In the genomic region with DNA sequence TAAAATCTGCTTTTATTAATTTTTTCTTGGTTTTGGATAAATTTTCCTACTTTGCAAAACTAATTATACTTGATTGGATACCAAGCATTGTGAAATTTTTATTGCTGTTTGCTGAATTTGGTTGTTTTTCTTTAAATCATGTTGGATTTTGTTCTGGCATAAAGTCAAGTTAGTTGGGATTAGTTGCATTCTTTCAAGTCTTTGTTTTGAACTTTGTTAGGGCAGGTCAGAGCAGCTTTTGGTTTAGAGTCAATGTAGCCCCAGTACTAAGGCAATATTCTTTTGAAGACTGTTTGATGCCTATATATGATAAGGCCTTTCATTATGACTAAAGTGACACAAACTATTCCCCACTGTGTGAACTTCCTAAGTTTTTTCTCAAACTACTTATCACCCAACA, we compare ENCODE assay signal across 16 cellular contexts.
DNase-seq lines count a peak whose midpoint lies in the region; ATAC-seq, FAIRE-seq and TF ChIP-seq lines count a peak whose summit lies in the region.
"Had no signal": no experiment of that assay in that cellular context is flagged by ENCODE, and none has a peak within 500 bp of the region (broad histone marks: within the 10 kb centered on the region; RNA-seq: fewer than 3 reads in every experiment).

No MANE protein-coding gene starts in this region.

- H3K27me3 ChIP-seq in bronchial epithelial cell (ENCODE audit: control insufficient read depth, insufficient read depth, low read length) = no peaks in the 10 kb centered on the region
- H3K27me3 ChIP-seq: BE2C had no signal

- H3K4me3 ChIP-seq in bronchial epithelial cell (ENCODE audit: low read depth, low read length) = no peak overlapping the region
- no peak overlapping the region for H3K4me3 ChIP-seq in retinal pigment epithelial cell (ENCODE audit: low read length)
- H3K4me3 ChIP-seq: A549 had no signal

- no peak for FAIRE-seq in bronchial epithelial cell (lab: Jason Lieb, UNC)
- FAIRE-seq: G401.6, GM12891, H1 had no signal

- peak; percentile 13 for DNase-seq in bronchial epithelial cell (ENCODE audit: low read depth)
- peak; percentile 20 for DNase-seq in fibroblast of peridontal ligament (ENCODE audit: extremely low read depth)
- DNase-seq in left kidney (ENCODE audit: low read depth, low spot score) = peak; percentile 45
- peak; percentile 94 for DNase-seq in retinal pigment epithelial cell (ENCODE audit: low read depth)
- no peak for DNase-seq in GOT3 (lab: John Stamatoyannopoulos, UW)
- DNase-seq in NOMO-1 treated with dmso at 0.1 percent for 144 hours (lab: John Stamatoyannopoulos, UW; ENCODE audit: unreplicated experiment) = no peak
- DNase-seq: BE2C; CD4-positive, alpha-beta memory T cell; DMS79 treated with DMSO at 0.1 percent for 48 hours; HCEC 1CT; HFFc6 had no signal

- H3K36me3 ChIP-seq in bronchial epithelial cell (ENCODE audit: control insufficient read depth, insufficient read depth, low read length) = no peaks in the 10 kb centered on the region
- H3K36me3 ChIP-seq: BE2C had no signal

- ATAC-seq in GM19035 (IDR thresholded peaks at IDR 0.05; ENCODE audit: unreplicated experiment) = no peak
- ATAC-seq: A549 had no signal

- TF ChIP-seq CTCF in bronchial epithelial cell (IDR thresholded peaks at IDR 0.05; ENCODE audit: insufficient read depth, low read length, severe bottlenecking) = no peak
- TF ChIP-seq CTCF in retinal pigment epithelial cell (conservative IDR thresholded peaks at IDR 0.05; ENCODE audit: low read depth, low read length) = no peak

Comparison
In these comparisons a context has a peak if more than half of its experiments do, and no peak if none do; other contexts are left out.
1. DNase-seq: peak in bronchial epithelial cell (single experiment), fibroblast of peridontal ligament (single experiment), left kidney (single experiment) and retinal pigment epithelial cell (single experiment); none in GOT3 (single experiment) and NOMO-1 treated with dmso at 0.1 percent for 144 hours (single experiment).